In the genomic region with DNA sequence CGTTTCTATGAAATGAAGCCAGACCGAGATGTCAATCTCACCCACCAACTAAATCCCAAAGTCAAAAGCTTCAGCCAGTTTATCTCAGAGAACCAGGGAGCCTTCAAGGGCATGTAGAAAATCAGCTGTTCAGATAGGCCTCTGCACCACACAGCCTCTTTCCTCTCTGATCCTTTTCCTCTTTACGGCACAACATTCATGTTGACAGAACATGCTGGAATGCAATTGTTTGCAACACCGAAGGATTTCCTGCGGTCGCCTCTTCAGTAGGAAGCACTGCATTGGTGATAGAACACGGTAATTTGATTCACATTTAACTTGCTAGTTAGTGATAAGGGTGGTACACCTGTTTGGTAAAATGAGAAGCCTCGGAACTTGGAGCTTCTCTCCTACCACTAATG, we compare ENCODE assay signal across 1 cellular context.
A peak's percentile ranks its signal among the peaks of the same experiment; 100 is the strongest.
TF ChIP-seq lines count a peak whose summit lies in the region.

No MANE protein-coding gene starts in this region.

TF ChIP-seq in K562, 482 proteins besides CTCF, POLR2A, EP300 and RAD21 (continues in another document):
- TF ChIP-seq, protein P1, sequence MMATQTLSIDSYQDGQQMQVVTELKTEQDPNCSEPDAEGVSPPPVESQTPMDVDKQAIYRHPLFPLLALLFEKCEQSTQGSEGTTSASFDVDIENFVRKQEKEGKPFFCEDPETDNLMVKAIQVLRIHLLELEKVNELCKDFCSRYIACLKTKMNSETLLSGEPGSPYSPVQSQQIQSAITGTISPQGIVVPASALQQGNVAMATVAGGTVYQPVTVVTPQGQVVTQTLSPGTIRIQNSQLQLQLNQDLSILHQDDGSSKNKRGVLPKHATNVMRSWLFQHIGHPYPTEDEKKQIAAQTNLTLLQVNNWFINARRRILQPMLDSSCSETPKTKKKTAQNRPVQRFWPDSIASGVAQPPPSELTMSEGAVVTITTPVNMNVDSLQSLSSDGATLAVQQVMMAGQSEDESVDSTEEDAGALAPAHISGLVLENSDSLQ (IDR thresholded peaks at IDR 0.05): peak; percentile 65; the same call in 1 of the 2 replicates
- TF ChIP-seq, protein P2, sequence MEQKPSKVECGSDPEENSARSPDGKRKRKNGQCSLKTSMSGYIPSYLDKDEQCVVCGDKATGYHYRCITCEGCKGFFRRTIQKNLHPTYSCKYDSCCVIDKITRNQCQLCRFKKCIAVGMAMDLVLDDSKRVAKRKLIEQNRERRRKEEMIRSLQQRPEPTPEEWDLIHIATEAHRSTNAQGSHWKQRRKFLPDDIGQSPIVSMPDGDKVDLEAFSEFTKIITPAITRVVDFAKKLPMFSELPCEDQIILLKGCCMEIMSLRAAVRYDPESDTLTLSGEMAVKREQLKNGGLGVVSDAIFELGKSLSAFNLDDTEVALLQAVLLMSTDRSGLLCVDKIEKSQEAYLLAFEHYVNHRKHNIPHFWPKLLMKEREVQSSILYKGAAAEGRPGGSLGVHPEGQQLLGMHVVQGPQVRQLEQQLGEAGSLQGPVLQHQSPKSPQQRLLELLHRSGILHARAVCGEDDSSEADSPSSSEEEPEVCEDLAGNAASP (IDR thresholded peaks at IDR 0.05): no peak
- TF ChIP-seq TAL1 (IDR thresholded peaks at IDR 0.05): peak; percentile 48
- TF ChIP-seq ZNF124 (CRISPR knock-in tag; IDR thresholded peaks at IDR 0.05): no peak
- no peak for TF ChIP-seq STAT5A (IDR thresholded peaks at IDR 0.05; ENCODE audit: borderline replicate concordance, low read length)
- TF ChIP-seq RBM25 (IDR thresholded peaks at IDR 0.05; ENCODE audit: low read depth, low read length, severe bottlenecking): peak; percentile 4
- TF ChIP-seq HDAC1 (IDR thresholded peaks at IDR 0.05): 0 out of 4 replicates have a peak, but pooled peaks of 1 of the 2 experiments have one; percentile 11
- TF ChIP-seq, protein P3, sequence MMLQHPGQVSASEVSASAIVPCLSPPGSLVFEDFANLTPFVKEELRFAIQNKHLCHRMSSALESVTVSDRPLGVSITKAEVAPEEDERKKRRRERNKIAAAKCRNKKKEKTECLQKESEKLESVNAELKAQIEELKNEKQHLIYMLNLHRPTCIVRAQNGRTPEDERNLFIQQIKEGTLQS (IDR thresholded peaks at IDR 0.05): no peak
- TF ChIP-seq, protein P3 (CRISPR knock-in tag; conservative IDR thresholded peaks at IDR 0.05): no peak
- no peak for TF ChIP-seq RFX5 (IDR thresholded peaks at IDR 0.05; ENCODE audit: low read depth, low read length)
- TF ChIP-seq BRD9 (IDR thresholded peaks at IDR 0.05; ENCODE audit: low read depth, partially characterized antibody): peak; percentile 73
- peak; percentile 82 for TF ChIP-seq DACH1 (IDR thresholded peaks at IDR 0.05; ENCODE audit: partially characterized antibody)
- no peak for TF ChIP-seq ZNF263 (CRISPR knock-in tag; IDR thresholded peaks at IDR 0.05; ENCODE audit: borderline replicate concordance)
- TF ChIP-seq, protein P4, sequence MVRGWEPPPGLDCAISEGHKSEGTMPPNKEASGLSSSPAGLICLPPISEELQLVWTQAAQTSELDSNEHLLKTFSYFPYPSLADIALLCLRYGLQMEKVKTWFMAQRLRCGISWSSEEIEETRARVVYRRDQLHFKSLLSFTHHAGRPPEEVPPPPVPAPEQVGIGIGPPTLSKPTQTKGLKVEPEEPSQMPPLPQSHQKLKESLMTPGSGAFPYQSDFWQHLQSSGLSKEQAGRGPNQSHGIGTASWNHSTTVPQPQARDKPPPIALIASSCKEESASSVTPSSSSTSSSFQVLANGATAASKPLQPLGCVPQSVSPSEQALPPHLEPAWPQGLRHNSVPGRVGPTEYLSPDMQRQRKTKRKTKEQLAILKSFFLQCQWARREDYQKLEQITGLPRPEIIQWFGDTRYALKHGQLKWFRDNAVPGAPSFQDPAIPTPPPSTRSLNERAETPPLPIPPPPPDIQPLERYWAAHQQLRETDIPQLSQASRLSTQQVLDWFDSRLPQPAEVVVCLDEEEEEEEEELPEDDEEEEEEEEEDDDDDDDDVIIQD (CRISPR knock-in tag; IDR thresholded peaks at IDR 0.05): no peak
- TF ChIP-seq, protein P5, sequence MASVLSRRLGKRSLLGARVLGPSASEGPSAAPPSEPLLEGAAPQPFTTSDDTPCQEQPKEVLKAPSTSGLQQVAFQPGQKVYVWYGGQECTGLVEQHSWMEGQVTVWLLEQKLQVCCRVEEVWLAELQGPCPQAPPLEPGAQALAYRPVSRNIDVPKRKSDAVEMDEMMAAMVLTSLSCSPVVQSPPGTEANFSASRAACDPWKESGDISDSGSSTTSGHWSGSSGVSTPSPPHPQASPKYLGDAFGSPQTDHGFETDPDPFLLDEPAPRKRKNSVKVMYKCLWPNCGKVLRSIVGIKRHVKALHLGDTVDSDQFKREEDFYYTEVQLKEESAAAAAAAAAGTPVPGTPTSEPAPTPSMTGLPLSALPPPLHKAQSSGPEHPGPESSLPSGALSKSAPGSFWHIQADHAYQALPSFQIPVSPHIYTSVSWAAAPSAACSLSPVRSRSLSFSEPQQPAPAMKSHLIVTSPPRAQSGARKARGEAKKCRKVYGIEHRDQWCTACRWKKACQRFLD (CRISPR knock-in tag; IDR thresholded peaks at IDR 0.05): no peak
- peak; percentile 54; the same call in 1 of the 2 replicates for TF ChIP-seq TEAD4 (IDR thresholded peaks at IDR 0.05; ENCODE audit: low read length)
- no peak for TF ChIP-seq TEAD4 (CRISPR knock-in tag; IDR thresholded peaks at IDR 0.05; ENCODE audit: borderline replicate concordance)
- no peak for TF ChIP-seq POLR2H (tag; IDR thresholded peaks at IDR 0.05; ENCODE audit: low read depth)
- no peak for TF ChIP-seq MYNN (IDR thresholded peaks at IDR 0.05)
- no peak for TF ChIP-seq MYNN (CRISPR knock-in tag; IDR thresholded peaks at IDR 0.05)
- TF ChIP-seq, protein P6, sequence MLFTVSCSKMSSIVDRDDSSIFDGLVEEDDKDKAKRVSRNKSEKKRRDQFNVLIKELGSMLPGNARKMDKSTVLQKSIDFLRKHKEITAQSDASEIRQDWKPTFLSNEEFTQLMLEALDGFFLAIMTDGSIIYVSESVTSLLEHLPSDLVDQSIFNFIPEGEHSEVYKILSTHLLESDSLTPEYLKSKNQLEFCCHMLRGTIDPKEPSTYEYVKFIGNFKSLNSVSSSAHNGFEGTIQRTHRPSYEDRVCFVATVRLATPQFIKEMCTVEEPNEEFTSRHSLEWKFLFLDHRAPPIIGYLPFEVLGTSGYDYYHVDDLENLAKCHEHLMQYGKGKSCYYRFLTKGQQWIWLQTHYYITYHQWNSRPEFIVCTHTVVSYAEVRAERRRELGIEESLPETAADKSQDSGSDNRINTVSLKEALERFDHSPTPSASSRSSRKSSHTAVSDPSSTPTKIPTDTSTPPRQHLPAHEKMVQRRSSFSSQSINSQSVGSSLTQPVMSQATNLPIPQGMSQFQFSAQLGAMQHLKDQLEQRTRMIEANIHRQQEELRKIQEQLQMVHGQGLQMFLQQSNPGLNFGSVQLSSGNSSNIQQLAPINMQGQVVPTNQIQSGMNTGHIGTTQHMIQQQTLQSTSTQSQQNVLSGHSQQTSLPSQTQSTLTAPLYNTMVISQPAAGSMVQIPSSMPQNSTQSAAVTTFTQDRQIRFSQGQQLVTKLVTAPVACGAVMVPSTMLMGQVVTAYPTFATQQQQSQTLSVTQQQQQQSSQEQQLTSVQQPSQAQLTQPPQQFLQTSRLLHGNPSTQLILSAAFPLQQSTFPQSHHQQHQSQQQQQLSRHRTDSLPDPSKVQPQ (CRISPR knock-in tag; IDR thresholded peaks at IDR 0.05; ENCODE audit: borderline replicate concordance): no peak
- no peak for TF ChIP-seq RBBP5 (IDR thresholded peaks at IDR 0.05; ENCODE audit: borderline replicate concordance, insufficient read depth, low read length, poor library complexity, severe bottlenecking)
- TF ChIP-seq, protein P7, sequence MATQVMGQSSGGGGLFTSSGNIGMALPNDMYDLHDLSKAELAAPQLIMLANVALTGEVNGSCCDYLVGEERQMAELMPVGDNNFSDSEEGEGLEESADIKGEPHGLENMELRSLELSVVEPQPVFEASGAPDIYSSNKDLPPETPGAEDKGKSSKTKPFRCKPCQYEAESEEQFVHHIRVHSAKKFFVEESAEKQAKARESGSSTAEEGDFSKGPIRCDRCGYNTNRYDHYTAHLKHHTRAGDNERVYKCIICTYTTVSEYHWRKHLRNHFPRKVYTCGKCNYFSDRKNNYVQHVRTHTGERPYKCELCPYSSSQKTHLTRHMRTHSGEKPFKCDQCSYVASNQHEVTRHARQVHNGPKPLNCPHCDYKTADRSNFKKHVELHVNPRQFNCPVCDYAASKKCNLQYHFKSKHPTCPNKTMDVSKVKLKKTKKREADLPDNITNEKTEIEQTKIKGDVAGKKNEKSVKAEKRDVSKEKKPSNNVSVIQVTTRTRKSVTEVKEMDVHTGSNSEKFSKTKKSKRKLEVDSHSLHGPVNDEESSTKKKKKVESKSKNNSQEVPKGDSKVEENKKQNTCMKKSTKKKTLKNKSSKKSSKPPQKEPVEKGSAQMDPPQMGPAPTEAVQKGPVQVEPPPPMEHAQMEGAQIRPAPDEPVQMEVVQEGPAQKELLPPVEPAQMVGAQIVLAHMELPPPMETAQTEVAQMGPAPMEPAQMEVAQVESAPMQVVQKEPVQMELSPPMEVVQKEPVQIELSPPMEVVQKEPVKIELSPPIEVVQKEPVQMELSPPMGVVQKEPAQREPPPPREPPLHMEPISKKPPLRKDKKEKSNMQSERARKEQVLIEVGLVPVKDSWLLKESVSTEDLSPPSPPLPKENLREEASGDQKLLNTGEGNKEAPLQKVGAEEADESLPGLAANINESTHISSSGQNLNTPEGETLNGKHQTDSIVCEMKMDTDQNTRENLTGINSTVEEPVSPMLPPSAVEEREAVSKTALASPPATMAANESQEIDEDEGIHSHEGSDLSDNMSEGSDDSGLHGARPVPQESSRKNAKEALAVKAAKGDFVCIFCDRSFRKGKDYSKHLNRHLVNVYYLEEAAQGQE (CRISPR knock-in tag; IDR thresholded peaks at IDR 0.05; ENCODE audit: low read depth): no peak
- TF ChIP-seq ZKSCAN8 (CRISPR knock-in tag; IDR thresholded peaks at IDR 0.05): no peak
- TF ChIP-seq MXI1 (IDR thresholded peaks at IDR 0.05; ENCODE audit: low read depth, low read length): no peak
- TF ChIP-seq, protein P8, sequence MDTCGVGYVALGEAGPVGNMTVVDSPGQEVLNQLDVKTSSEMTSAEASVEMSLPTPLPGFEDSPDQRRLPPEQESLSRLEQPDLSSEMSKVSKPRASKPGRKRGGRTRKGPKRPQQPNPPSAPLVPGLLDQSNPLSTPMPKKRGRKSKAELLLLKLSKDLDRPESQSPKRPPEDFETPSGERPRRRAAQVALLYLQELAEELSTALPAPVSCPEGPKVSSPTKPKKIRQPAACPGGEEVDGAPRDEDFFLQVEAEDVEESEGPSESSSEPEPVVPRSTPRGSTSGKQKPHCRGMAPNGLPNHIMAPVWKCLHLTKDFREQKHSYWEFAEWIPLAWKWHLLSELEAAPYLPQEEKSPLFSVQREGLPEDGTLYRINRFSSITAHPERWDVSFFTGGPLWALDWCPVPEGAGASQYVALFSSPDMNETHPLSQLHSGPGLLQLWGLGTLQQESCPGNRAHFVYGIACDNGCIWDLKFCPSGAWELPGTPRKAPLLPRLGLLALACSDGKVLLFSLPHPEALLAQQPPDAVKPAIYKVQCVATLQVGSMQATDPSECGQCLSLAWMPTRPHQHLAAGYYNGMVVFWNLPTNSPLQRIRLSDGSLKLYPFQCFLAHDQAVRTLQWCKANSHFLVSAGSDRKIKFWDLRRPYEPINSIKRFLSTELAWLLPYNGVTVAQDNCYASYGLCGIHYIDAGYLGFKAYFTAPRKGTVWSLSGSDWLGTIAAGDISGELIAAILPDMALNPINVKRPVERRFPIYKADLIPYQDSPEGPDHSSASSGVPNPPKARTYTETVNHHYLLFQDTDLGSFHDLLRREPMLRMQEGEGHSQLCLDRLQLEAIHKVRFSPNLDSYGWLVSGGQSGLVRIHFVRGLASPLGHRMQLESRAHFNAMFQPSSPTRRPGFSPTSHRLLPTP (IDR thresholded peaks at IDR 0.05; ENCODE audit: borderline replicate concordance, extremely low read depth, insufficient read length): no peak
- TF ChIP-seq NCOA4 (IDR thresholded peaks at IDR 0.05; ENCODE audit: partially characterized antibody): no peak
- 0 out of 4 replicates have a peak, but pooled peaks of 1 of the 2 experiments have one; percentile 28 for TF ChIP-seq FOXK2 (conservative IDR thresholded peaks at IDR 0.05 in 1 of 2, IDR thresholded peaks at IDR 0.05 in 1 of 2; ENCODE audit: low read depth in 2 of 2)
- TF ChIP-seq MEIS2 (IDR thresholded peaks at IDR 0.05; ENCODE audit: partially characterized antibody): peak; percentile 19
- TF ChIP-seq SMARCE1 (IDR thresholded peaks at IDR 0.05): no peak
- TF ChIP-seq FOXP1 (CRISPR knock-in tag; IDR thresholded peaks at IDR 0.05): no peak
- TF ChIP-seq CBFA2T3 (IDR thresholded peaks at IDR 0.05): peak; percentile 67
- no peak for TF ChIP-seq ETV5 (CRISPR knock-in tag; IDR thresholded peaks at IDR 0.05; ENCODE audit: low read depth)
- no peak for TF ChIP-seq ZNF696 (CRISPR knock-in tag; conservative IDR thresholded peaks at IDR 0.05)
- TF ChIP-seq, protein P9, sequence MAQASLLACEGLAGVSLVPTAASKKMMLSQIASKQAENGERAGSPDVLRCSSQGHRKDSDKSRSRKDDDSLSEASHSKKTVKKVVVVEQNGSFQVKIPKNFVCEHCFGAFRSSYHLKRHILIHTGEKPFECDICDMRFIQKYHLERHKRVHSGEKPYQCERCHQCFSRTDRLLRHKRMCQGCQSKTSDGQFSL (CRISPR knock-in tag; IDR thresholded peaks at IDR 0.05): no peak
- TF ChIP-seq, protein P9 (tag; IDR thresholded peaks at IDR 0.05): no peak
- no peak for TF ChIP-seq ILF3 (IDR thresholded peaks at IDR 0.05; ENCODE audit: borderline replicate concordance)
- no peak for TF ChIP-seq SMARCC2 (IDR thresholded peaks at IDR 0.05; ENCODE audit: low read depth)
- 0 out of 2 replicates have a peak, but pooled peaks have one; percentile 20 for TF ChIP-seq SOX6 (IDR thresholded peaks at IDR 0.05)
- TF ChIP-seq, protein P10, sequence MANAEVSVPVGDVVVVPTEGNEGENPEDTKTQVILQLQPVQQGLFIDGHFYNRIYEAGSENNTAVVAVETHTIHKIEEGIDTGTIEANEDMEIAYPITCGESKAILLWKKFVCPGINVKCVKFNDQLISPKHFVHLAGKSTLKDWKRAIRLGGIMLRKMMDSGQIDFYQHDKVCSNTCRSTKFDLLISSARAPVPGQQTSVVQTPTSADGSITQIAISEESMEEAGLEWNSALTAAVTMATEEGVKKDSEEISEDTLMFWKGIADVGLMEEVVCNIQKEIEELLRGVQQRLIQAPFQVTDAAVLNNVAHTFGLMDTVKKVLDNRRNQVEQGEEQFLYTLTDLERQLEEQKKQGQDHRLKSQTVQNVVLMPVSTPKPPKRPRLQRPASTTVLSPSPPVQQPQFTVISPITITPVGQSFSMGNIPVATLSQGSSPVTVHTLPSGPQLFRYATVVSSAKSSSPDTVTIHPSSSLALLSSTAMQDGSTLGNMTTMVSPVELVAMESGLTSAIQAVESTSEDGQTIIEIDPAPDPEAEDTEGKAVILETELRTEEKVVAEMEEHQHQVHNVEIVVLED (CRISPR knock-in tag; IDR thresholded peaks at IDR 0.05): no peak
- TF ChIP-seq, protein P11, sequence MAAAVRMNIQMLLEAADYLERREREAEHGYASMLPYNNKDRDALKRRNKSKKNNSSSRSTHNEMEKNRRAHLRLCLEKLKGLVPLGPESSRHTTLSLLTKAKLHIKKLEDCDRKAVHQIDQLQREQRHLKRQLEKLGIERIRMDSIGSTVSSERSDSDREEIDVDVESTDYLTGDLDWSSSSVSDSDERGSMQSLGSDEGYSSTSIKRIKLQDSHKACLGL (CRISPR knock-in tag; IDR thresholded peaks at IDR 0.05; ENCODE audit: borderline replicate concordance, poor library complexity, severe bottlenecking): no peak
- no peak for TF ChIP-seq POU5F1 (IDR thresholded peaks at IDR 0.05; ENCODE audit: borderline replicate concordance, low read depth, low read length, partially characterized antibody)
- no peak for TF ChIP-seq DNMT1 (IDR thresholded peaks at IDR 0.05)
